1 cellular context compared by ENCODE assay signal in the genomic region with DNA sequence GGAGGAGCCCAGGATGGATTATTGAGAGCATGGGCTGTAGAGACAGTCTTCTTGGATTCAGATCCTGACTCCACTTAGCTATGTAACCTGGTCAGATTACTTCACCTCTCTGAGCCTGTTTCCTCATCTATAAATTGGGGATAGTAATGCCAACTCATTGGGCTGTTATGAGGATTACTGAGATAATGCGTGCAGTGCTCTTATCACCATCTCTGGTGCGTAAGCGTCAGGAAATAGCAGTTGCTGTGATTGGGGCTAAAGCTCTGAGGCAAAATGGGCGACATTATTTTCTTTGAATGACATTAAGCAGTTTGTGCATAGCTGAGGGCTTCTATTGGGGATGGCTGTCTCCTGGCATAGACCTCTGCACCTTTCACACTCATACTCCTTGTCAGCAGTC.
TF ChIP-seq lines count a peak whose summit lies in the region.

No MANE protein-coding gene starts in this region.

TF ChIP-seq in endothelial cell of umbilical vein, 7 proteins besides CTCF, POLR2A, EP300 and RAD21:
- TF ChIP-seq FOS (IDR thresholded peaks at IDR 0.05; ENCODE audit: borderline replicate concordance, insufficient read depth, low read length) (no peak), GATA2 (IDR thresholded peaks at IDR 0.05; ENCODE audit: insufficient read depth, insufficient read length, low read depth, low read length) (peak; percentile 95), JUN (IDR thresholded peaks at IDR 0.05; ENCODE audit: borderline replicate concordance, insufficient read depth, insufficient read length, low read depth) (peak; percentile 26)
